1 cellular context compared by ENCODE assay signal in genomic region chr14:39145266-39145966, GRCh38.
TF ChIP-seq lines count a peak whose summit lies in the region.

No MANE protein-coding gene starts in this region.

TF ChIP-seq in K562, 482 proteins besides CTCF, POLR2A, EP300 and RAD21 (continued from another document and continues in another):
- TF ChIP-seq AFF1 (IDR thresholded peaks at IDR 0.05; ENCODE audit: low read depth in 1 of 2, partially characterized antibody in 2 of 2) = peak in 1 of 2 experiments; percentile 31
- TF ChIP-seq ZNF778 (CRISPR knock-in tag; IDR thresholded peaks at IDR 0.05) = no peak
- 0 out of 2 replicates have a peak, but pooled peaks have one; percentile 43 for TF ChIP-seq PML (IDR thresholded peaks at IDR 0.05; ENCODE audit: low read length)
- no peak for TF ChIP-seq ZNF165 (CRISPR knock-in tag; IDR thresholded peaks at IDR 0.05; ENCODE audit: borderline replicate concordance)
- no peak for TF ChIP-seq PCBP2 (IDR thresholded peaks at IDR 0.05; ENCODE audit: low read depth, low read length, poor library complexity, severe bottlenecking)
- no peak for TF ChIP-seq PRPF4 (IDR thresholded peaks at IDR 0.05; ENCODE audit: insufficient read depth, low read depth, low read length, poor library complexity, severe bottlenecking)
- no peak for TF ChIP-seq GTF3C2 (IDR thresholded peaks at IDR 0.05; ENCODE audit: borderline replicate concordance, extremely low read depth, insufficient read length)
- no peak for TF ChIP-seq KAT7 (CRISPR knock-in tag; IDR thresholded peaks at IDR 0.05; ENCODE audit: borderline replicate concordance)
- TF ChIP-seq TGIF2 (CRISPR knock-in tag; IDR thresholded peaks at IDR 0.05) = no peak
- no peak for TF ChIP-seq PRDM10 (IDR thresholded peaks at IDR 0.05; ENCODE audit: partially characterized antibody)
- no peak for TF ChIP-seq ZNF3 (CRISPR knock-in tag; IDR thresholded peaks at IDR 0.05)
- no peak for TF ChIP-seq ZNF253 (CRISPR knock-in tag; conservative IDR thresholded peaks at IDR 0.05)
- TF ChIP-seq KDM2B (CRISPR knock-in tag; IDR thresholded peaks at IDR 0.05) = no peak
- no peak for TF ChIP-seq DMBX1 (CRISPR knock-in tag; IDR thresholded peaks at IDR 0.05; ENCODE audit: borderline replicate concordance)
- TF ChIP-seq ATF7 (IDR thresholded peaks at IDR 0.05) = peak; percentile 52; the same call in 1 of the 2 replicates
- TF ChIP-seq ZNF766 (CRISPR knock-in tag; conservative IDR thresholded peaks at IDR 0.05) = peak; percentile 82
- no peak for TF ChIP-seq CHD2 (IDR thresholded peaks at IDR 0.05; ENCODE audit: low read depth, low read length)
- TF ChIP-seq CBFA2T3 (IDR thresholded peaks at IDR 0.05) = peak; percentile 92
- no peak for TF ChIP-seq ZNF592 (IDR thresholded peaks at IDR 0.05)
- no peak for TF ChIP-seq TOE1 (IDR thresholded peaks at IDR 0.05; ENCODE audit: borderline replicate concordance)
- TF ChIP-seq TOE1 (CRISPR knock-in tag; IDR thresholded peaks at IDR 0.05; ENCODE audit: borderline replicate concordance, low read depth) = no peak
- TF ChIP-seq BACH1 (tag; IDR thresholded peaks at IDR 0.05) = no peak
- TF ChIP-seq NRF1 (conservative IDR thresholded peaks at IDR 0.05 in 1 of 2, IDR thresholded peaks at IDR 0.05 in 1 of 2) = no peak
- TF ChIP-seq KDM5B (IDR thresholded peaks at IDR 0.05; ENCODE audit: insufficient replicate concordance, low read depth, low read length) = no peak
- TF ChIP-seq NFE2 (IDR thresholded peaks at IDR 0.05; ENCODE audit: low read depth) = peak; percentile 50
- peak; percentile 87 for TF ChIP-seq TCF3 (CRISPR knock-in tag; IDR thresholded peaks at IDR 0.05)
- no peak for TF ChIP-seq ZNF583 (CRISPR knock-in tag; IDR thresholded peaks at IDR 0.05)
- peak; percentile 57; the same call in 1 of the 2 replicates for TF ChIP-seq STAT5A (IDR thresholded peaks at IDR 0.05; ENCODE audit: borderline replicate concordance, low read length)
- no peak for TF ChIP-seq KLF6 (CRISPR knock-in tag; IDR thresholded peaks at IDR 0.05; ENCODE audit: borderline replicate concordance)
- no peak for TF ChIP-seq PTBP1 (IDR thresholded peaks at IDR 0.05; ENCODE audit: low read depth, low read length)
- no peak for TF ChIP-seq ZNF518B (CRISPR knock-in tag; IDR thresholded peaks at IDR 0.05)
- no peak for TF ChIP-seq ETS2 (tag; IDR thresholded peaks at IDR 0.05; ENCODE audit: borderline replicate concordance, poor library complexity, severe bottlenecking)
- no peak for TF ChIP-seq ZBTB34 (CRISPR knock-in tag; IDR thresholded peaks at IDR 0.05)
- TF ChIP-seq MAFF (IDR thresholded peaks at IDR 0.05; ENCODE audit: low read length) = no peak; the same call in 1 of the 2 replicates
- TF ChIP-seq MCM5 (IDR thresholded peaks at IDR 0.05; ENCODE audit: low read depth) = no peak
- TF ChIP-seq FOXJ3 (CRISPR knock-in tag; IDR thresholded peaks at IDR 0.05) = no peak
- TF ChIP-seq TRIM28 (IDR thresholded peaks at IDR 0.05) = no peak
- peak; percentile 34; the same call in 1 of the 2 replicates for TF ChIP-seq MYNN (IDR thresholded peaks at IDR 0.05)
- no peak for TF ChIP-seq MYNN (CRISPR knock-in tag; IDR thresholded peaks at IDR 0.05)
- TF ChIP-seq SIN3A (IDR thresholded peaks at IDR 0.05; ENCODE audit: borderline replicate concordance in 2 of 2, control insufficient read depth in 1 of 2, low read depth in 2 of 2, low read length in 2 of 2) = no peak
- TF ChIP-seq ZNF23 (CRISPR knock-in tag; IDR thresholded peaks at IDR 0.05) = no peak
- no peak for TF ChIP-seq ZNF347 (CRISPR knock-in tag; IDR thresholded peaks at IDR 0.05; ENCODE audit: low read depth)
- TF ChIP-seq ZNF316 (IDR thresholded peaks at IDR 0.05) = peak; percentile 42
